In the genomic region with DNA sequence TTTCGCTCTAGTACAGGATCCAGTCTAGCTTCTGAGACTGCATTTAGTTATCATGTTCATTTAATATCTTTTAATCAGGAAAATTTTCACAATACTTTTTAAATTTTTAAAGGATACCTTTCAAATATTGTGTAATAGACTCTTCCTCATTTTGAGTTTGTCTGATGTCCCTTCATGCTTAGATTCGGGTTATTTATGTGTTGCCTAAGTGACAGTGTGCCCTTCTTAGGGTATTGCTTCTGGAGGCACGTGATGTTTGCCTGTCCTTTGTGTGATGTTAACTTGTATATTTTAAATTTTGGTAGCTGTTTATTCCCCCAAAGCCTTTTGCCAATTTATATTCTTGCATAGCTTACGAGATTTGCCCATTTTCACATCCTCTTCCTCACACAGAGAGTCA, we compare ENCODE assay signal across 14 cellular contexts.
"Had no signal": no experiment of that assay in that cellular context is flagged by ENCODE, and none has a peak within 500 bp of the region (broad histone marks: within the 10 kb centered on the region; RNA-seq: fewer than 3 reads in every experiment).

No MANE protein-coding gene starts in this region.

- H3K36me3 ChIP-seq: brain microvascular endothelial cell, lower lobe of right lung, ovary had no signal

- H3K4me3 ChIP-seq: lower lobe of right lung, ovary had no signal

- ATAC-seq: stimulated activated memory B cell treated with anti-CD40 and anti-IgM and Interleukin-4, amounts not matched to agents 10 μg/mL and 1 μg/mL and 100 μg/mL, for 72 hours had no signal

- H3K27ac ChIP-seq: brain microvascular endothelial cell, lower lobe of right lung, ovary had no signal

- H3K4me3 Mint-ChIP-seq: activated naive CD8-positive, alpha-beta T cell treated with anti-CD3 and anti-CD28 coated beads, Interleukin-2, amount 10 ng/mL, durations not matched to agents 7 days and 5 days; immature natural killer cell; mesothelial cell of epicardium; neural crest cell; stimulated activated memory B cell treated with anti-CD40 and anti-IgM and Interleukin-4, amounts not matched to agents 10 μg/mL and 1 μg/mL and 100 μg/mL, for 72 hours had no signal

- H3K9me3 ChIP-seq: lower lobe of right lung, ovary had no signal

- H3K27ac Mint-ChIP-seq: activated naive CD8-positive, alpha-beta T cell treated with anti-CD3 and anti-CD28 coated beads, Interleukin-2, amount 10 ng/mL, durations not matched to agents 7 days and 5 days; immature natural killer cell; mesothelial cell of epicardium; stimulated activated memory B cell treated with anti-CD40 and anti-IgM and Interleukin-4, amounts not matched to agents 10 μg/mL and 1 μg/mL and 100 μg/mL, for 72 hours had no signal

- H3K9me3 Mint-ChIP-seq: activated naive CD8-positive, alpha-beta T cell treated with anti-CD3 and anti-CD28 coated beads, Interleukin-2, amount 10 ng/mL, durations not matched to agents 7 days and 5 days; mesothelial cell of epicardium; stimulated activated memory B cell treated with anti-CD40 and anti-IgM and Interleukin-4, amounts not matched to agents 10 μg/mL and 1 μg/mL and 100 μg/mL, for 72 hours had no signal

- H3K4me1 Mint-ChIP-seq: immature natural killer cell, mesothelial cell of epicardium had no signal

- DNase-seq: activated naive CD4-positive, alpha-beta T cell; activated naive CD8-positive, alpha-beta T cell treated with anti-CD3 and anti-CD28 coated beads, Interleukin-2, amount 10 ng/mL, durations not matched to agents 7 days and 5 days; activated T-cell treated with anti-CD3 and anti-CD28 coated beads for 4 hours; brain microvascular endothelial cell; cerebellar nuclear complex; effector memory CD4-positive, alpha-beta T cell; foreskin fibroblast; immature natural killer cell; lower lobe of right lung; ovary; stimulated activated CD4-positive, alpha-beta T cell treated with anti-CD3 and anti-CD28 coated beads, Interleukin-2, amount 100 ng/mL, for 48 hours had no signal

- H3K36me3 Mint-ChIP-seq: activated naive CD8-positive, alpha-beta T cell treated with anti-CD3 and anti-CD28 coated beads, Interleukin-2, amount 10 ng/mL, durations not matched to agents 7 days and 5 days; immature natural killer cell; mesothelial cell of epicardium; stimulated activated memory B cell treated with anti-CD40 and anti-IgM and Interleukin-4, amounts not matched to agents 10 μg/mL and 1 μg/mL and 100 μg/mL, for 72 hours had no signal

- H3K27me3 ChIP-seq: brain microvascular endothelial cell, ovary had no signal

- H3K27me3 Mint-ChIP-seq: stimulated activated memory B cell treated with anti-CD40 and anti-IgM and Interleukin-4, amounts not matched to agents 10 μg/mL and 1 μg/mL and 100 μg/mL, for 72 hours had no signal
